ENCODE assay signal across 23 cellular contexts in the genomic region with DNA sequence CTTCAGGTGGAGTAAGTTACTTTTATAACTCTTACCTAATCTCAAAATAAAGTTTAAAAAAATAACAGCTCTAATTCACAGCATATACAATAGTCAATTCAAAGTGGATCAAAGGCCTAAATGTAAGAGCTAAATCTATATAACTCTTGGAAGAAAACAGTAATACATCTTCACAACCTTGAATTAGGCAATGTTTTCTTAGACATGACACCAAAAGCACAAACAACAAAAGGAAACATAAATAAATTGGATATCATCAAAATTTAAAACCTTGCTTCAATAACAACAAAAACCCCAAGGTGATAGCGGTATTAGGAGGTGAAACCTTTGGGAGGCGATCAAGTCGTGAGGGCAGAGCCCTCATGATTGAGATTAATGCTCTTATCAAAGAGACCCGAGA.
"Had no signal": no experiment of that assay in that cellular context is flagged by ENCODE, and none has a peak within 500 bp of the region (broad histone marks: within the 10 kb centered on the region; RNA-seq: fewer than 3 reads in every experiment).

No MANE protein-coding gene starts in this region.

- ATAC-seq: heart right ventricle; left cardiac atrium; left lung; lower lobe of right lung; sciatic nerve; stimulated activated naive B cell treated with anti-CD40 and anti-IgM and Interleukin-4, amounts not matched to agents 10 μg/mL and 1 μg/mL and 100 μg/mL, for 72 hours; stimulated activated naive CD8-positive, alpha-beta T cell treated with anti-CD3 and anti-CD28 coated beads, Interleukin-15, Interleukin-2, amounts not matched to agents 100 U/mL and 50 U/mL, for 24 hours had no signal

- H3K4me1 Mint-ChIP-seq: nephron progenitor cell, neural progenitor cell had no signal

- H3K27ac Mint-ChIP-seq: nephron progenitor cell; neural progenitor cell; progenitor cell of endocrine pancreas; stimulated activated naive B cell treated with anti-CD40 and anti-IgM and Interleukin-4, amounts not matched to agents 10 μg/mL and 1 μg/mL and 100 μg/mL, for 72 hours had no signal

- H3K27me3 Mint-ChIP-seq: progenitor cell of endocrine pancreas; stimulated activated naive B cell treated with anti-CD40 and anti-IgM and Interleukin-4, amounts not matched to agents 10 μg/mL and 1 μg/mL and 100 μg/mL, for 72 hours had no signal

- DNase-seq: heart right ventricle; kidney glomerular epithelial cell; left cardiac atrium; left lung; lower lobe of right lung; mammary epithelial cell; mesenchymal stem cell; nephron progenitor cell; occipital lobe; stimulated activated CD4-positive, alpha-beta T cell treated with anti-CD3 and anti-CD28 coated beads, Interleukin-12 subunit alpha, Interleukin-12 subunit beta, amount 100 ng/mL, for 4 hours; stimulated activated CD4-positive, alpha-beta T cell treated with anti-CD3 and anti-CD28 coated beads, Interleukin-15, amount 100 ng/mL, for 24 hours; stimulated activated CD4-positive, alpha-beta T cell treated with anti-CD3 and anti-CD28 coated beads, Interleukin-2, amount 100 ng/mL, for 24 hours; stimulated activated CD4-positive, alpha-beta T cell treated with anti-CD3 and anti-CD28 coated beads, Interleukin-4, amount 100 ng/mL, for 1 hour; stimulated activated naive B cell treated with anti-CD40 and anti-IgM and Interleukin-4, amounts not matched to agents 10 μg/mL and 1 μg/mL and 100 μg/mL, for 72 hours; stimulated activated naive CD8-positive, alpha-beta T cell treated with anti-CD3 and anti-CD28 coated beads, Interleukin-15, Interleukin-2, amounts not matched to agents 100 U/mL and 50 U/mL, for 24 hours; stomach; testis; thyroid gland; transverse colon; upper lobe of left lung had no signal

- H3K9me3 Mint-ChIP-seq: nephron progenitor cell; neural progenitor cell; stimulated activated naive B cell treated with anti-CD40 and anti-IgM and Interleukin-4, amounts not matched to agents 10 μg/mL and 1 μg/mL and 100 μg/mL, for 72 hours had no signal

- H3K4me3 Mint-ChIP-seq: nephron progenitor cell; neural progenitor cell; stimulated activated naive B cell treated with anti-CD40 and anti-IgM and Interleukin-4, amounts not matched to agents 10 μg/mL and 1 μg/mL and 100 μg/mL, for 72 hours had no signal
